In genomic region chr6:116271309-116271708, GRCh38 we compare ENCODE assay signal across 18 cellular contexts. TPM values are rescaled to one million over a fixed set of nuclear protein-coding genes. Genes with fewer than 3 reads are reported as not detected.
DNase-seq lines count a peak whose midpoint lies in the region; ATAC-seq and TF ChIP-seq lines count a peak whose summit lies in the region.
"Had no signal": no experiment of that assay in that cellular context is flagged by ENCODE, and none has a peak within 500 bp of the region (broad histone marks: within the 10 kb centered on the region; RNA-seq: fewer than 3 reads in every experiment).

No MANE protein-coding gene starts in this region.

- H3K4me3 ChIP-seq in aorta (ENCODE audit: low read length in 2 of 2) = no peak overlapping the region

- H3K9me3 Mint-ChIP-seq in natural killer cell (no peaks in the 10 kb centered on the region), T-cell (no peaks in the 10 kb centered on the region), immature natural killer cell (no peaks in the 10 kb centered on the region), type B pancreatic cell (no peaks in the 10 kb centered on the region)
- no peaks in the 10 kb centered on the region for H3K9me3 Mint-ChIP-seq in natural killer cell treated with Interleukin-12 subunit alpha and Interleukin-12 subunit beta and Interleukin-15 and Interleukin-18, amount 100 ng/mL, for 72 hours

- DNase-seq in natural killer cell (no peak), T-cell (no peak), immature natural killer cell (no peak), type B pancreatic cell (ENCODE audit: extremely low spot score, unreplicated experiment) (no peak), activated gamma-delta T cell treated with Interleukin-2 at 50 U/mL for 16 hours (no peak), aorta (no peak), RPMI8226 (no peak)
- DNase-seq in natural killer cell treated with Interleukin-12 subunit alpha and Interleukin-12 subunit beta and Interleukin-15 and Interleukin-18, amount 100 ng/mL, for 72 hours (ENCODE audit: low spot score) = no peak
- DNase-seq: AML-193, DMS79, KBM-7, NCI-H1417 treated with DMSO at 0.1 percent for 48 hours, NCI-H1930, NCI-H2171 treated with DMSO at 0.1 percent for 48 hours, NCI-H748 treated with DMSO at 0.1 percent for 48 hours, OCI-M1, SIG-M5 had no signal

- H3K36me3 ChIP-seq in aorta (ENCODE audit: control insufficient read depth in 1 of 2, insufficient read depth in 2 of 2, low read length in 1 of 2) = no peaks in the 10 kb centered on the region

- H3K27ac ChIP-seq in aorta (ENCODE audit: low read depth in 1 of 2, low read length in 2 of 2) = no peak overlapping the region
- H3K27ac ChIP-seq: HL-60 had no signal

- H3K4me1 Mint-ChIP-seq in natural killer cell = peaks cover 21 to 25% of the 10 kb centered on the region in 2 donors
- H3K4me1 Mint-ChIP-seq in natural killer cell treated with Interleukin-12 subunit alpha and Interleukin-12 subunit beta and Interleukin-15 and Interleukin-18, amount 100 ng/mL, for 72 hours (ENCODE audit: low read depth in 2 of 2) = peaks cover 13 to 17% of the 10 kb centered on the region in 2 donors
- H3K4me1 Mint-ChIP-seq in T-cell = peaks cover 48 to 66% (median 51%) of the 10 kb centered on the region in 3 donors
- peaks cover 24 to 40% of the 10 kb centered on the region in 2 donors for H3K4me1 Mint-ChIP-seq in immature natural killer cell
- peaks cover 17% of the 10 kb centered on the region for H3K4me1 Mint-ChIP-seq in type B pancreatic cell (ENCODE audit: unreplicated experiment)

- H3K27me3 ChIP-seq in aorta (ENCODE audit: control insufficient read depth in 1 of 2, insufficient read depth in 2 of 2, low read length in 1 of 2) = no peaks in the 10 kb centered on the region

- CTCF ChIA-PET in T-cell (lab: Charles Lee) = interaction anchor here (0.6 to 5.3 kb wide), 4 partner anchors 7 to 340 kb away, joined by 3 to 62 read pairs (median 8); partner anchors contain the start of gene TSPYL1 (in 2 of the 2)

- no peak for TF ChIP-seq CTCF in natural killer cell (IDR thresholded peaks at IDR 0.05)
- no peak for TF ChIP-seq CTCF in type B pancreatic cell (conservative IDR thresholded peaks at IDR 0.05)

- no peaks in the 10 kb centered on the region for H3K9me3 ChIP-seq in aorta (ENCODE audit: control insufficient read depth, low read length)

- POLR2A ChIA-PET in T-cell (lab: Charles Lee) = interaction anchor here (0.5 to 3.6 kb wide), 5 partner anchors 8 to 1315 kb away, joined by 3 to 17 read pairs (median 4); partner anchors contain the start of gene TSPYL4 (in 1 of the 2)

- H3K27ac Mint-ChIP-seq in natural killer cell = peak overlapping the region; percentile 62 to 73
- no peak overlapping the region for H3K27ac Mint-ChIP-seq in natural killer cell treated with Interleukin-12 subunit alpha and Interleukin-12 subunit beta and Interleukin-15 and Interleukin-18, amount 100 ng/mL, for 72 hours
- peak overlapping the region; percentile 53 to 72 for H3K27ac Mint-ChIP-seq in T-cell
- peak overlapping the region in 4 of 6 donors; percentile 0 to 74 (median 44) for H3K27ac Mint-ChIP-seq in immature natural killer cell
- H3K27ac Mint-ChIP-seq in type B pancreatic cell = peak overlapping the region; percentile 57

- H3K27me3 Mint-ChIP-seq in natural killer cell (ENCODE audit: low read depth in 2 of 2) (no peaks in the 10 kb centered on the region), T-cell (no peaks in the 10 kb centered on the region), immature natural killer cell (ENCODE audit: low read depth in 3 of 3) (peaks cover 0 to 2% (median 0%) of the 10 kb centered on the region in 3 donors), type B pancreatic cell (no peaks in the 10 kb centered on the region)
- H3K27me3 Mint-ChIP-seq in natural killer cell treated with Interleukin-12 subunit alpha and Interleukin-12 subunit beta and Interleukin-15 and Interleukin-18, amount 100 ng/mL, for 72 hours = no peaks in the 10 kb centered on the region

- H3K4me1 ChIP-seq in aorta (ENCODE audit: control insufficient read depth in 1 of 2, insufficient read depth in 2 of 2, low read length in 2 of 2) = no peaks in the 10 kb centered on the region

- ATAC-seq in natural killer cell (no peak), T-cell (replicated peaks in 1 of 4) (no peak), aorta (ENCODE audit: low FRiP score) (no peak)
- no peak for ATAC-seq in natural killer cell treated with Interleukin-12 subunit alpha and Interleukin-12 subunit beta and Interleukin-15 and Interleukin-18, amount 100 ng/mL, for 72 hours

- H3K36me3 Mint-ChIP-seq in natural killer cell (peaks cover 7% of the 10 kb centered on the region), T-cell (peaks cover 33% of the 10 kb centered on the region), immature natural killer cell (peaks cover 5 to 24% (median 6%) of the 10 kb centered on the region in 3 donors), type B pancreatic cell (peaks cover 17% of the 10 kb centered on the region)
- peaks cover 6% of the 10 kb centered on the region for H3K36me3 Mint-ChIP-seq in natural killer cell treated with Interleukin-12 subunit alpha and Interleukin-12 subunit beta and Interleukin-15 and Interleukin-18, amount 100 ng/mL, for 72 hours

- 45 to 94% methylated on average over 1 of the region's 1 CpG for WGBS in aorta, 2 donors

- intact Hi-C loops in natural killer cell (cut with micrococcal nuclease) = no loop called here
- intact Hi-C loops in aorta (cut with DNase I) = no loop called here

- H3K4me3 Mint-ChIP-seq in natural killer cell (no peak overlapping the region), T-cell (no peak overlapping the region), immature natural killer cell (no peak overlapping the region), type B pancreatic cell (peak overlapping the region; percentile 35)
- no peak overlapping the region for H3K4me3 Mint-ChIP-seq in natural killer cell treated with Interleukin-12 subunit alpha and Interleukin-12 subunit beta and Interleukin-15 and Interleukin-18, amount 100 ng/mL, for 72 hours

RNA-seq across cellular contexts. Expression of gene TSPYL1, which starts 8.4 kb away (rescaled TPM):
- total RNA-seq in natural killer cell = 100 to 1,000 TPM; 134 to 143 (median 142) TPM
- 10 to 100 TPM; 40.4 to 50.9 TPM for total RNA-seq in natural killer cell treated with Interleukin-12 subunit alpha and Interleukin-12 subunit beta and Interleukin-15 and Interleukin-18, amount 100 ng/mL, for 72 hours
- total RNA-seq in T-cell = 100 to 1,000 TPM in 2 of 5 donors, 10 to 100 TPM in 3; 83.4 to 215 (median 86.8) TPM
- 10 to 100 TPM; 14.9 to 31.0 (median 21.6) TPM for polyA plus RNA-seq in immature natural killer cell
- total RNA-seq in type B pancreatic cell (ENCODE audit: low replicate concordance) = 88.2 and 90.2 TPM in 2 replicates
- 10 to 100 TPM; 77.2 to 78.0 TPM for total RNA-seq in aorta
- 10 to 100 TPM; 30.8 to 32.2 TPM for polyA plus RNA-seq in aorta

RNA-seq across cellular contexts. Expression of gene TSPYL4, which starts 17.4 kb away (rescaled TPM):
- total RNA-seq in natural killer cell (10 to 100 TPM; 21.5 to 36.8 (median 26.5) TPM), T-cell (10 to 100 TPM; 18.6 to 60.2 (median 22.4) TPM), type B pancreatic cell (ENCODE audit: low replicate concordance) (42.7 and 46.7 TPM in 2 replicates), aorta (10 to 100 TPM; 15.7 to 18.4 TPM)
- 10 to 100 TPM; 14.3 to 16.6 TPM for total RNA-seq in natural killer cell treated with Interleukin-12 subunit alpha and Interleukin-12 subunit beta and Interleukin-15 and Interleukin-18, amount 100 ng/mL, for 72 hours
- polyA plus RNA-seq in immature natural killer cell (10 to 100 TPM in 1 of 3 donors, 1 to 10 TPM in 2; 8.1 to 11.9 (median 8.1) TPM), aorta (10 to 100 TPM; 10.5 to 19.1 TPM)

Comparison
In these comparisons a context has a peak if more than half of its experiments do, and no peak if none do; other contexts are left out.
1. H3K27ac Mint-ChIP-seq: peak in natural killer cell (2 of 2), T-cell (2 of 2), immature natural killer cell (4 of 6) and type B pancreatic cell (single experiment); none in natural killer cell treated with Interleukin-12 subunit alpha and Interleukin-12 subunit beta and Interleukin-15 and Interleukin-18, amount 100 ng/mL, for 72 hours (0 of 2).